Comparison of ENCODE assay signal across 10 cellular contexts in the genomic region with DNA sequence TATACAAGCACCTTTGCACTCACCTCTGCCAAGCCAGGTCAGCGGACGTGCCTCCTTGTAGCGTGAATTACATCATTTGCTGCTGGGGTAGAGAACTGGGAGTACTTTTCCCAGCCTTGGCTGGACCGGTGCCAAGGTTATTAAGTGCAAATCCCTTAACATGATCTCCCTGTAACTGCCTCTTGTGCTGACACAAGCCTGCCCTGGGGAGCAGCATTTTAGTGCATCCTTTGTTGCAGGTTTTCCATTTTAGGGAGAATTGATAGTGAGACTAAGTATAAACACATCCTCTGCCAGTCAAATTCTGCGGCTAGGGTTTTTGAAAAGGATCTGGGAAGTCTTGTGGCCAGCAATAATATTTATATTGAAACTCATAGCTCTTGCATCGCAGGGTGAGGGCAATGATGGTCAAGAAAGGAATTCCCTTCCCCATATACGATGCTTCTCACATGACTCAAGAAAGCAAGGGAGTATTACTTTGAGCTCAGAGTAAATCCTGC. TPM values are rescaled to one million over a fixed set of nuclear protein-coding genes. Genes with fewer than 3 reads are reported as not detected.
DNase-seq lines count a peak whose midpoint lies in the region; ATAC-seq and TF ChIP-seq lines count a peak whose summit lies in the region.
"Had no signal": no experiment of that assay in that cellular context is flagged by ENCODE, and none has a peak within 500 bp of the region (broad histone marks: within the 10 kb centered on the region; RNA-seq: fewer than 3 reads in every experiment).

No MANE protein-coding gene starts in this region.

- H3K27ac Mint-ChIP-seq in T-helper 17 cell: no peak overlapping the region
- H3K27ac Mint-ChIP-seq: mesothelial cell of epicardium had no signal

- H3K9me3 ChIP-seq in parathyroid adenoma (ENCODE audit: control insufficient read depth, low read length) (no peaks in the 10 kb centered on the region), T-helper 17 cell (ENCODE audit: control insufficient read depth, low read length, poor library complexity, severe bottlenecking) (no peaks in the 10 kb centered on the region)

- peak overlapping the region; percentile 19 for H3K27ac ChIP-seq in parathyroid adenoma

- no peak overlapping the region for H3K9ac ChIP-seq in parathyroid adenoma

- H3K4me3 ChIP-seq in choroid plexus epithelial cell (ENCODE audit: low read depth, low read length): no peak overlapping the region
- H3K4me3 ChIP-seq in parathyroid adenoma (ENCODE audit: low read depth, low read length): no peak overlapping the region

- H3K36me3 ChIP-seq in parathyroid adenoma (ENCODE audit: control insufficient read depth, insufficient read depth, low read length): no peaks in the 10 kb centered on the region

- no peak for ATAC-seq in T-helper 17 cell

- TF ChIP-seq CTCF in choroid plexus epithelial cell (conservative IDR thresholded peaks at IDR 0.05; ENCODE audit: low read depth, low read length) (no peak), parathyroid adenoma (IDR thresholded peaks at IDR 0.05) (no peak)

- no peaks in the 10 kb centered on the region for H3K4me1 Mint-ChIP-seq in T-helper 17 cell

- H3K36me3 Mint-ChIP-seq in T-helper 17 cell (ENCODE audit: low read depth): no peaks in the 10 kb centered on the region
- H3K36me3 Mint-ChIP-seq: mesothelial cell of epicardium had no signal

- peak; percentile 70 for DNase-seq in EL
- DNase-seq in NCI-H345 (lab: John Stamatoyannopoulos, UW): peak; percentile 70
- DNase-seq in choroid plexus epithelial cell (ENCODE audit: low read depth): peak; percentile 98
- no peak for DNase-seq in T-helper 17 cell
- DNase-seq in Kasumi-1 (lab: John Stamatoyannopoulos, UW): no peak
- DNase-seq in NCI-H1048 (lab: John Stamatoyannopoulos, UW): no peak
- no peak for DNase-seq in stimulated activated CD4-positive, alpha-beta T cell treated with anti-CD3 and anti-CD28 coated beads, Interleukin-15, amount 100 ng/mL, for 24 hours
- DNase-seq: activated T-cell treated with anti-CD3 and anti-CD28 coated beads, Interleukin-2, amount 50 U/mL, for 1 hour had no signal

- H2AFZ ChIP-seq in parathyroid adenoma: no peak overlapping the region

- peaks cover 3% of the 10 kb centered on the region for H3K4me1 ChIP-seq in parathyroid adenoma

- H3K27me3 Mint-ChIP-seq in T-helper 17 cell: no peaks in the 10 kb centered on the region

- no peak overlapping the region for H3K4me3 Mint-ChIP-seq in T-helper 17 cell
- H3K4me3 Mint-ChIP-seq: mesothelial cell of epicardium had no signal

- H3K27me3 ChIP-seq in parathyroid adenoma (ENCODE audit: control insufficient read depth, insufficient read depth, low read length): no peaks in the 10 kb centered on the region

- no peak overlapping the region for H3K4me2 ChIP-seq in parathyroid adenoma (ENCODE audit: low read length)

- H3K79me2 ChIP-seq in parathyroid adenoma: no peaks in the 10 kb centered on the region

RNA-seq across cellular contexts. Expression of gene DCLK1, which starts 32.7 kb away (rescaled TPM):
- total RNA-seq in T-helper 17 cell: not detected

RNA-seq across cellular contexts. Expression of gene SOHLH2, which starts 50.5 kb away (rescaled TPM):
- not detected for total RNA-seq in T-helper 17 cell

Comparison
In these comparisons a context has a peak if more than half of its experiments do, and no peak if none do; other contexts are left out.
1. DNase-seq: peak in EL (single experiment), NCI-H345 (single experiment) and choroid plexus epithelial cell (single experiment); none in T-helper 17 cell (0 of 3), Kasumi-1 (0 of 2), NCI-H1048 (single experiment) and stimulated activated CD4-positive, alpha-beta T cell treated with anti-CD3 and anti-CD28 coated beads, Interleukin-15, amount 100 ng/mL, for 24 hours (single experiment).